ENCODE assay signal across 8 cellular contexts in genomic region chr19:40612831-40613668, GRCh38.
DNase-seq lines count a peak whose midpoint lies in the region; ATAC-seq and TF ChIP-seq lines count a peak whose summit lies in the region.

No MANE protein-coding gene starts in this region.

- H3K9me3 Mint-ChIP-seq in activated naive CD4-positive, alpha-beta T cell treated with anti-CD3 and anti-CD28 coated beads, Interleukin-2, amount 10 ng/mL, durations not matched to agents 7 days and 5 days: no peaks in the 10 kb centered on the region

- H3K4me3 Mint-ChIP-seq in activated naive CD4-positive, alpha-beta T cell treated with anti-CD3 and anti-CD28 coated beads, Interleukin-2, amount 10 ng/mL, durations not matched to agents 7 days and 5 days: peak overlapping the region; percentile 82

- H3K9ac ChIP-seq in iPS-15b (ENCODE audit: low read depth, low read length): no peak overlapping the region

- CTCF ChIA-PET in activated naive CD4-positive, alpha-beta T cell treated with anti-CD3 and anti-CD28 coated beads, Interleukin-2, amount 10 ng/mL, durations not matched to agents 7 days and 5 days (lab: Charles Lee): interaction anchor here (0.8 to 1.4 kb wide), 3 partner anchors 9 to 89 kb away, joined by 4 to 9 read pairs (median 6); no protein-coding TSS in a partner anchor

- H3K27me3 Mint-ChIP-seq in activated naive CD4-positive, alpha-beta T cell treated with anti-CD3 and anti-CD28 coated beads, Interleukin-2, amount 10 ng/mL, durations not matched to agents 7 days and 5 days: no peaks in the 10 kb centered on the region

- H3K4me1 Mint-ChIP-seq in activated naive CD4-positive, alpha-beta T cell treated with anti-CD3 and anti-CD28 coated beads, Interleukin-2, amount 10 ng/mL, durations not matched to agents 7 days and 5 days: peaks cover 73% of the 10 kb centered on the region

- DNase-seq in GM13977 (ENCODE audit: low spot score) (peak; percentile 91), OCI-M1 (lab: John Stamatoyannopoulos, UW) (peak; percentile 90), glomerular visceral epithelial cell (ENCODE audit: extremely low spot score) (no peak)
- DNase-seq in activated naive CD4-positive, alpha-beta T cell treated with anti-CD3 and anti-CD28 coated beads, Interleukin-2, amount 10 ng/mL, durations not matched to agents 7 days and 5 days: peak; percentile 82
- DNase-seq in stimulated activated CD4-positive, alpha-beta T cell treated with anti-CD3 and anti-CD28 coated beads, Interleukin-1b, Interleukin-23, amount 100 ng/mL, for 48 hours: peak; percentile 87

- no peaks in the 10 kb centered on the region for H3K9me3 ChIP-seq in iPS-15b (ENCODE audit: control insufficient read depth, insufficient read depth, low read length)

- H3K4me1 ChIP-seq in iPS-15b (ENCODE audit: control insufficient read depth, insufficient read depth, low read length): peaks cover 7% of the 10 kb centered on the region

- peak overlapping the region; percentile 88 for H3K27ac Mint-ChIP-seq in activated naive CD4-positive, alpha-beta T cell treated with anti-CD3 and anti-CD28 coated beads, Interleukin-2, amount 10 ng/mL, durations not matched to agents 7 days and 5 days

- no peak for TF ChIP-seq CTCF in GM13977 (IDR thresholded peaks at IDR 0.05; ENCODE audit: extremely low read depth, insufficient read depth, missing control alignments)

- peaks cover 42% of the 10 kb centered on the region for H3K27me3 ChIP-seq in iPS-15b (ENCODE audit: control insufficient read depth, insufficient read depth, low read length)

- peaks cover 14% of the 10 kb centered on the region for H3K36me3 Mint-ChIP-seq in activated naive CD4-positive, alpha-beta T cell treated with anti-CD3 and anti-CD28 coated beads, Interleukin-2, amount 10 ng/mL, durations not matched to agents 7 days and 5 days

- in situ Hi-C loops in GM13977 (cut with MboI; ENCODE audit: low pct_unique_long_range_greater_than_20kb, low sequenced_read_pairs, unreplicated experiment): loop anchor here (25.0 kb wide), 1 partner anchor 301 kb away; no protein-coding TSS in a partner anchor

- ATAC-seq in HG02763 (IDR thresholded peaks at IDR 0.05; ENCODE audit: unreplicated experiment) (no peak), HG02678 (IDR thresholded peaks at IDR 0.05; ENCODE audit: unreplicated experiment) (no peak)

- H3K36me3 ChIP-seq in iPS-15b (ENCODE audit: control insufficient read depth, insufficient read depth, low read length): no peaks in the 10 kb centered on the region

- peak overlapping the region; percentile 94 for H3K4me3 ChIP-seq in iPS-15b (ENCODE audit: low read depth, low read length)
